In genomic region chr10:69319911-69320316, GRCh38 we compare ENCODE assay signal across 1 cellular context.
TF ChIP-seq lines count a peak whose summit lies in the region.

No MANE protein-coding gene starts in this region.

TF ChIP-seq in HCT116, 20 proteins besides CTCF, POLR2A, EP300 and RAD21 (continued from another document):
- TF ChIP-seq REST (IDR thresholded peaks at IDR 0.05; ENCODE audit: low read depth) (no peak), ZBTB33 (IDR thresholded peaks at IDR 0.05; ENCODE audit: extremely low read depth, insufficient replicate concordance, low read length) (no peak), ZNF274 (IDR thresholded peaks at IDR 0.05; ENCODE audit: low read depth, low read length) (no peak), EZH2phosphoT487 (IDR thresholded peaks at IDR 0.05; ENCODE audit: borderline replicate concordance) (no peak), EZH2 (IDR thresholded peaks at IDR 0.05) (no peak), ELF1 (IDR thresholded peaks at IDR 0.05; ENCODE audit: borderline replicate concordance, low read depth) (no peak), YY1 (IDR thresholded peaks at IDR 0.05; ENCODE audit: extremely low read depth, insufficient replicate concordance, low read depth, low read length) (no peak), MAX (IDR thresholded peaks at IDR 0.05) (no peak), CEBPB (IDR thresholded peaks at IDR 0.05; ENCODE audit: low read depth) (no peak), EGR1 (IDR thresholded peaks at IDR 0.05; ENCODE audit: low read depth) (no peak), SIN3A (IDR thresholded peaks at IDR 0.05; ENCODE audit: low read depth) (no peak), SRF (IDR thresholded peaks at IDR 0.05; ENCODE audit: low read depth) (no peak), FOSL1 (IDR thresholded peaks at IDR 0.05; ENCODE audit: low read depth) (no peak), CBX3 (IDR thresholded peaks at IDR 0.05; ENCODE audit: low read depth) (no peak)
TF ChIP-seq in HCT116: peak in this region for 0.
